8 cellular contexts compared by ENCODE assay signal in the genomic region with DNA sequence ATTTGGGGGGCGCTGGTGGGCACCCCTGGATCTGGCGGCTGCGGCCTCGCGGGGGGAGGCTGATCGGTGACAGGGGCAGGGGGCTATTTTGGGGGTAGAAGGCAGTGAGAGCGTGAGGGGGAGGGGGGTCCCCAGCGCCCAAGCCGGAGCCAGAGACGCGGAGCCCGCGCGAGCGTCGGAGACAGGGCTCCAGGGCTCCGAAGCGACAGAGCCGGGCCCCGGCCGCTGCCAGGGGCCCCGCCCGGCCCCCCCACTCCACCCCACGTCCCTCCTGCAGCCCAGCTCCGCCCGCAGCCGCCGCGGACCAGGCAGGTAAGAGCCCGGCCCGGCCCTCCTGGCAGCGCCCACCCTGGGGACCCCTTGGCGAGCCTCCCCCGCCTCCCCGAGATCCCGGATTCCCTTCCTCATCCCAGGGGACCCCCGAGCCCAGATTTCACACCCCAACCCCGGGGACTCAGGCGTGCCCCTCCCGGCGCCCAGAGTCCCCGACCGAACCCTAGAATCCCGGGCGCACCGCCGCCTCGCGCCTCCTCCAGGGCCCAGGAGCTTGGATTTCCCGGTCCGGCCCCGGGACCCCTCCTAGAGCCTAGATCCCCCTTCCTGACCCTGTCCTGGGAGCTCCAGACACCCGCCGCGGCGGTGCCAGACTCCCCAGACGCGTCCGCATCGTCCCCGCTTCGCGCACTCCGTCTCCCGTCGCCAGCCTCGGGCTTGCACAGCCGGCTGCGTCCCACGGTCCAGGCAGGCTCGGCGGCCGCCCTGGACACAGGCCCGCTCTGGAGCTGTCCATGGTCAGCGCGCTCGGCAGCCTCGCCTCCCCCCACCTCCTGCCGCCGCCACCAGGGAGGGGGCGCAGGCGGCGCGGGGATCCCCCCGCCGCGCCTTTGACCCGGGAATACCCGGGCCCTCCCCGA. TPM values are rescaled to one million over a fixed set of nuclear protein-coding genes. Genes with fewer than 3 reads are reported as not detected.
DNase-seq lines count a peak whose midpoint lies in the region; ATAC-seq and TF ChIP-seq lines count a peak whose summit lies in the region.

PPFIA3 (plus strand) TSS at position 134 of the 914 bp plus-strand sequence. CDS start 8,330 bp downstream, outside the sequence.

- H3K9me3 ChIP-seq in ectodermal cell (ENCODE audit: control insufficient read depth, low read length) = no peaks in the 10 kb centered on the region
- no peaks in the 10 kb centered on the region for H3K9me3 ChIP-seq in lower lobe of right lung

- 1% methylated on average over 90 of the region's 90 CpGs for WGBS in ectodermal cell, 2 experiments

- intact Hi-C loops in lower lobe of right lung (cut with DNase I) = no loop called here

- peak; percentile 45 for DNase-seq in stimulated activated CD4-positive, alpha-beta T cell treated with anti-CD3 and anti-CD28 coated beads, Interleukin-15, amount 100 ng/mL, for 24 hours
- DNase-seq in stimulated activated CD4-positive, alpha-beta T cell treated with anti-CD3 and anti-CD28 coated beads, Interleukin-4, amount 100 ng/mL, for 4 hours = no peak
- DNase-seq in T1000 (lab: John Stamatoyannopoulos, UW) (peak; percentile 32), lower lobe of right lung (peak; percentile 75), MV-4-11 (lab: John Stamatoyannopoulos, UW) (no peak), middle frontal gyrus (ENCODE audit: extremely low spot score, low spot score) (no peak)

- no peaks in the 10 kb centered on the region for H3K36me3 ChIP-seq in ectodermal cell (ENCODE audit: control insufficient read depth, insufficient read depth, low read length)
- H3K36me3 ChIP-seq in lower lobe of right lung = no peaks in the 10 kb centered on the region

- H3K4me1 ChIP-seq in ectodermal cell (ENCODE audit: control insufficient read depth, insufficient read depth, low read length) (peaks cover 11% of the 10 kb centered on the region), lower lobe of right lung (peaks cover 36% of the 10 kb centered on the region)

- H3K4me3 ChIP-seq in ectodermal cell (ENCODE audit: insufficient read depth, low read depth, low read length) (peak within 1 kb of the TSS; percentile 65), lower lobe of right lung (peak within 1 kb of the TSS; percentile 80)

- no peak within 1 kb of the TSS for H3K27ac ChIP-seq in ectodermal cell (ENCODE audit: insufficient read depth, low read depth, low read length, poor library complexity, severe bottlenecking)
- H3K27ac ChIP-seq in lower lobe of right lung = peak within 1 kb of the TSS; percentile 99
- H3K27ac ChIP-seq in temporal lobe (ENCODE audit: low read depth, low read length) = peak within 1 kb of the TSS; percentile 88

- H3K27me3 ChIP-seq in ectodermal cell (ENCODE audit: control insufficient read depth, insufficient read depth, low read length, poor library complexity, severe bottlenecking) (peaks cover 37% of the 10 kb centered on the region), lower lobe of right lung (ENCODE audit: low read depth) (peaks cover 9% of the 10 kb centered on the region)

- peak; percentile 68 to 71 for ATAC-seq in lower lobe of right lung

- no peak for TF ChIP-seq CTCF in lower lobe of right lung (IDR thresholded peaks at IDR 0.05)

RNA-seq across cellular contexts. Expression of gene PPFIA3, which starts in this region (rescaled TPM):
- 18.5 TPM for polyA plus RNA-seq in ectodermal cell (2013, experiment 1 of 4)
- 14.3 TPM for polyA plus RNA-seq in ectodermal cell (2013, experiment 2 of 4)
- polyA plus RNA-seq in ectodermal cell (2013, experiment 3 of 4) = 20.9 TPM
- 20.7 TPM for polyA plus RNA-seq in ectodermal cell (2013, experiment 4 of 4)
- 4.3 TPM for total RNA-seq in lower lobe of right lung
- total RNA-seq in temporal lobe = 33.9 TPM

Comparison
In these comparisons a context has a peak if more than half of its experiments do, and no peak if none do; other contexts are left out.
1. DNase-seq: peak in stimulated activated CD4-positive, alpha-beta T cell treated with anti-CD3 and anti-CD28 coated beads, Interleukin-15, amount 100 ng/mL, for 24 hours (single experiment), T1000 (single experiment) and lower lobe of right lung (single experiment); none in stimulated activated CD4-positive, alpha-beta T cell treated with anti-CD3 and anti-CD28 coated beads, Interleukin-4, amount 100 ng/mL, for 4 hours (0 of 2), MV-4-11 (single experiment) and middle frontal gyrus (single experiment).